20 cellular contexts compared by ENCODE assay signal in the genomic region with DNA sequence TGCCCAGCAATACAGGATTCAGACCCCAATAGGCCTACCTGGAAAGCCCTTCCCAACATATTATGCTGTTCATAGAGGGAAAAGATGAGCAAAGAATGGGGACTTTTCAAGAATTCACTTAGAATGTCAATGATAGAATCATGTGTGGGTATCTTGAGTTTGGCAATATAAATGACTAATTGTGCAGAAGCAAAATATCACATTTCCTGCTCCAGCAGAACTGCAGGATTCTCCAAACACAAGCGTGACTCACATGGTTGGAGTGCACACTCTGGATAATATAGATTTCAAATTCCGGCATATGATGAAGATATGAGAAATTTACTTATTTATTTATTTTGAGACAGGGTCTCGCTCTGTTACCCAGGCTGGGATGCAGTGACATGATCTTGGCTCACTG. TPM values are rescaled to one million over a fixed set of nuclear protein-coding genes. Genes with fewer than 3 reads are reported as not detected.
DNase-seq lines count a peak whose midpoint lies in the region; ATAC-seq and TF ChIP-seq lines count a peak whose summit lies in the region.
"Had no signal": no experiment of that assay in that cellular context is flagged by ENCODE, and none has a peak within 500 bp of the region (broad histone marks: within the 10 kb centered on the region; RNA-seq: fewer than 3 reads in every experiment).

No MANE protein-coding gene starts in this region.

- H3K27me3 ChIP-seq in MG63 = no peaks in the 10 kb centered on the region
- H3K27me3 ChIP-seq: body of pancreas, uterus had no signal

- no peaks in the 10 kb centered on the region for H3K9me3 ChIP-seq in MG63
- H3K9me3 ChIP-seq: body of pancreas, uterus had no signal

- ATAC-seq in HG02759 (IDR thresholded peaks at IDR 0.05; ENCODE audit: unreplicated experiment) = no peak
- no peak for ATAC-seq in esophagus mucosa
- ATAC-seq: activated T-cell treated with anti-CD3 and anti-CD28 coated beads, Interleukin-2, amount 50 U/mL, for 72 hours; body of pancreas had no signal

- no peak for TF ChIP-seq CTCF in choroid plexus epithelial cell (conservative IDR thresholded peaks at IDR 0.05; ENCODE audit: low read depth, low read length)

- no peaks in the 10 kb centered on the region for H3K36me3 ChIP-seq in MG63
- H3K36me3 ChIP-seq: uterus had no signal

- DNase-seq in AG20443 (ENCODE audit: low spot score) = peak; percentile 75
- peak; percentile 73 for DNase-seq in MG63
- peak; percentile 91 for DNase-seq in choroid plexus epithelial cell (ENCODE audit: low read depth)
- peak; percentile 44 to 79 for DNase-seq in lung microvascular endothelial cell (ENCODE audit: low read depth in 2 of 2)
- DNase-seq in NCI-H1417 (lab: John Stamatoyannopoulos, UW) = no peak
- no peak for DNase-seq in NCI-H524 (lab: John Stamatoyannopoulos, UW)
- DNase-seq: activated CD4-positive, alpha-beta T cell treated with anti-CD3 and anti-CD28 coated beads, Interleukin-2, amount 10 ng/mL, durations not matched to agents 7 days and 5 days; activated T-cell treated with anti-CD3 and anti-CD28 coated beads, Interleukin-2, amount 50 U/mL, for 72 hours; body of pancreas; NCI-H1092; NCI-H446; OCI-M1; stimulated activated CD8-positive, alpha-beta memory T cell treated with anti-CD3 and anti-CD28 coated beads, Interleukin-4, amount 100 ng/mL, for 48 hours; T-helper 2 cell; uterus had no signal

- H3K4me3 ChIP-seq in MG63 (no peak overlapping the region), choroid plexus epithelial cell (ENCODE audit: low read depth, low read length) (no peak overlapping the region)
- H3K4me3 ChIP-seq: body of pancreas, uterus had no signal

RNA-seq across cellular contexts. Expression of a gene that starts 12.5 kb away (rescaled TPM):
- not detected in 2 replicates for total RNA-seq in MG63 (2014; rRNA removed; shearing (Covaris generic); ENCODE audit: low replicate concordance)
- not detected in 2 replicates for total RNA-seq in lung microvascular endothelial cell
- not detected for total RNA-seq in esophagus mucosa
- total RNA-seq: activated CD4-positive, alpha-beta T cell treated with anti-CD3 and anti-CD28 coated beads, Interleukin-2, amount 10 ng/mL, durations not matched to agents 7 days and 5 days; activated T-cell treated with anti-CD3 and anti-CD28 coated beads, Interleukin-2, amount 50 U/mL, for 72 hours; body of pancreas; G401; H1; mononuclear cell; uterus had no signal

RNA-seq across cellular contexts. Expression of a gene that starts 56.9 kb away (rescaled TPM):
- 8.5 and 9.9 TPM in 2 replicates for total RNA-seq in MG63 (2014; rRNA removed; shearing (Covaris generic); ENCODE audit: low replicate concordance)
- total RNA-seq in lung microvascular endothelial cell (7.2 and 13.3 TPM in 2 replicates), esophagus mucosa (8.1 TPM)

Comparison
In these comparisons a context has a peak if more than half of its experiments do, and no peak if none do; other contexts are left out.
1. DNase-seq: peak in AG20443 (single experiment), MG63 (single experiment), choroid plexus epithelial cell (single experiment) and lung microvascular endothelial cell (2 of 2); none in NCI-H1417 (0 of 3) and NCI-H524 (0 of 2).